Comparison of ENCODE assay signal across 21 cellular contexts in the genomic region with DNA sequence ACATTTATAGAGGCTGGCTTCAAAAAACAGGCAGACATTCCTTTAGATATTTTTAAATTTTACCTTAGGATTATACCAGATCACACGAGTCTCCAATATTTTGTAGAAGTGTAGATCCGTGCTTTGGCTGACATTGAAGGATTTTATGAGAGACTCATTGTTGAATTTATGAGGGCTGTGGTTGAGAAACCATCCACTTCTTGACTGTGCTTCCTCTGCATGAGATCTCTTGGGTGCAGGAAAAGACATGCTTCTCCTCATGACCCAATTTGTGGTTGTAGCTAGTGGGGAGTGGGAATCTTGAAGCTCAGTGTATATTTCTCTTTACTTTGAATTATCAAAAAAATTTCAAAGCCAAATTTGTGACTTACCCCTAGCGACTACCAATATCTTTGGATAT. TPM values are rescaled to one million over a fixed set of nuclear protein-coding genes. Genes with fewer than 3 reads are reported as not detected.
"Had no signal": no experiment of that assay in that cellular context is flagged by ENCODE, and none has a peak within 500 bp of the region (broad histone marks: within the 10 kb centered on the region; RNA-seq: fewer than 3 reads in every experiment).

No MANE protein-coding gene starts in this region.

- H3K36me3 ChIP-seq: SJSA1 had no signal

- H3K27me3 ChIP-seq: SJSA1 had no signal

- H3K27ac ChIP-seq: SJSA1, VCaP had no signal

- H3K4me1 ChIP-seq: SJSA1 had no signal

- H3K4me3 ChIP-seq: SJSA1 had no signal

- ATAC-seq: activated naive CD4-positive, alpha-beta T cell treated with anti-CD3 and anti-CD28 coated beads, Interleukin-2, amount 50 U/mL, for 72 hours; activated naive CD8-positive, alpha-beta T cell treated with anti-CD3 and anti-CD28 coated beads, Interleukin-2, amount 50 U/mL, for 24 hours; activated T-cell treated with anti-CD3 and anti-CD28 coated beads, Interleukin-2, amount 50 U/mL, for 4 hours; T-helper 17 cell had no signal

- DNase-seq: activated CD4-positive, alpha-beta memory T cell treated with anti-CD3 and anti-CD28 coated beads for 36 hours; activated CD4-positive, alpha-beta T cell treated with anti-CD3 and anti-CD28 coated beads, Interleukin-2, amount 10 ng/mL, durations not matched to agents 7 days and 5 days; activated CD4-positive, CD25-positive, alpha-beta regulatory T cell; activated CD8-positive, alpha-beta memory T cell treated with anti-CD3 and anti-CD28 coated beads for 24 hours; activated effector memory CD4-positive, alpha-beta T cell treated with anti-CD3 and anti-CD28 coated beads, Interleukin-2, amount 50 U/mL, for 16 hours; activated naive CD4-positive, alpha-beta T cell treated with Interleukin-2 at 50 U/mL for 16 hours; activated naive CD8-positive, alpha-beta T cell treated with anti-CD3 and anti-CD28 coated beads, Interleukin-2, amount 50 U/mL, for 24 hours; activated T-cell treated with anti-CD3 and anti-CD28 coated beads, Interleukin-2, amount 50 U/mL, for 4 hours; amniotic stem cell; NCI-H1105; NCI-H1436; NCI-H187; NCI-H2081; NCI-H524; SHP77; T-helper 17 cell; T-helper 9 cell had no signal

- H3K9me3 ChIP-seq: SJSA1 had no signal

RNA-seq across cellular contexts. Expression of gene NKX2-8, which starts 36.7 kb away (rescaled TPM):
- total RNA-seq: activated CD4-positive, alpha-beta memory T cell treated with anti-CD3 and anti-CD28 coated beads for 36 hours; activated CD4-positive, alpha-beta T cell treated with anti-CD3 and anti-CD28 coated beads, Interleukin-2, amount 10 ng/mL, durations not matched to agents 7 days and 5 days; activated naive CD4-positive, alpha-beta T cell treated with anti-CD3 and anti-CD28 coated beads, Interleukin-2, amount 50 U/mL, for 72 hours; activated T-cell treated with anti-CD3 and anti-CD28 coated beads, Interleukin-2, amount 50 U/mL, for 4 hours; astrocyte; SJSA1; T-helper 17 cell had no signal

RNA-seq across cellular contexts. Expression of gene PAX9, which starts 42.5 kb away (rescaled TPM):
- total RNA-seq: activated CD4-positive, alpha-beta memory T cell treated with anti-CD3 and anti-CD28 coated beads for 36 hours; activated CD4-positive, alpha-beta T cell treated with anti-CD3 and anti-CD28 coated beads, Interleukin-2, amount 10 ng/mL, durations not matched to agents 7 days and 5 days; activated naive CD4-positive, alpha-beta T cell treated with anti-CD3 and anti-CD28 coated beads, Interleukin-2, amount 50 U/mL, for 72 hours had no signal
